8 cellular contexts compared by ENCODE assay signal in genomic region chr16:970766-971581, GRCh38. TPM values are rescaled to one million over a fixed set of nuclear protein-coding genes. Genes with fewer than 3 reads are reported as not detected.
DNase-seq lines count a peak whose midpoint lies in the region; ATAC-seq, FAIRE-seq and TF ChIP-seq lines count a peak whose summit lies in the region.

LMF1 (minus strand) TSS chr16:970984; CDS start chr16:970980, 4 bp downstream.

- 12% methylated on average over 25 of the region's 71 CpGs for WGBS in A549 (ENCODE audit: missing lambda C conversion rate)

- peak within 1 kb of the TSS; percentile 82 for H3K4me2 ChIP-seq in A549

- TF ChIP-seq RAD21 in A549 (conservative IDR thresholded peaks at IDR 0.05 in 1 of 2, IDR thresholded peaks at IDR 0.05 in 1 of 2): no peak

- DNase-seq in A549 (ENCODE audit: low read depth in 1 of 2, low spot score in 1 of 2) (peak; percentile 90 to 91), NCI-H226 (peak; percentile 75), cerebellar cortex (ENCODE audit: low spot score) (peak; percentile 79), kidney glomerular epithelial cell (lab: John Stamatoyannopoulos, UW) (peak; percentile 85)
- peak; percentile 100 for DNase-seq in activated CD4-positive, CD25-positive, alpha-beta regulatory T cell treated with anti-CD3 and anti-CD28 coated beads, Interleukin-2, amount 50 U/mL, for 72 hours
- peak; percentile 95 for DNase-seq in stimulated activated CD4-positive, alpha-beta T cell treated with anti-CD3 and anti-CD28 coated beads, Interleukin-15, amount 100 ng/mL, for 24 hours

- H3K4me1 ChIP-seq in A549: 0 out of 3 replicates have a peak, but pooled peaks cover 3% of the 10 kb centered on the region

- no peak for TF ChIP-seq CTCF in A549 (IDR thresholded peaks at IDR 0.05)

- CTCF ChIA-PET in A549 (lab: Yijun Ruan, JAX): interaction anchor here (6.4 kb wide), 1 partner anchor 86 kb away, joined by 37 read pairs; no protein-coding TSS in a partner anchor

- TF ChIP-seq EP300 in A549 (IDR thresholded peaks at IDR 0.05): no peak

- POLR2A ChIA-PET in A549 (lab: Yijun Ruan, JAX): no interaction called here

- ATAC-seq in A549 (peak; percentile 84 to 94), GM18520 (IDR thresholded peaks at IDR 0.05; ENCODE audit: unreplicated experiment) (peak; percentile 63), HG03060 (IDR thresholded peaks at IDR 0.05; ENCODE audit: low read depth, unreplicated experiment) (peak; percentile 60)

- no peak for FAIRE-seq in A549 (lab: Jason Lieb, UNC)

- H3K4me3 ChIP-seq in A549: peak within 1 kb of the TSS; percentile 97

- H3K27ac ChIP-seq in A549: peak within 1 kb of the TSS; percentile 95 to 96

- peak; percentile 78 for TF ChIP-seq POLR2A in A549 (IDR thresholded peaks at IDR 0.05; ENCODE audit: low read length)

- H3K9me3 ChIP-seq in A549: peaks cover 7% of the 10 kb centered on the region; the same call in 2 of the 3 replicates

TF ChIP-seq in A549, 52 proteins besides CTCF, POLR2A, EP300 and RAD21:
- no peak for TF ChIP-seq JUNB (IDR thresholded peaks at IDR 0.05)
- no peak for TF ChIP-seq RNF2 (IDR thresholded peaks at IDR 0.05; ENCODE audit: borderline replicate concordance, low read depth)
- no peak for TF ChIP-seq HOXB13 (CRISPR knock-in tag; IDR thresholded peaks at IDR 0.05; ENCODE audit: low read depth)
- no peak for TF ChIP-seq SREBF2 (IDR thresholded peaks at IDR 0.05)
- TF ChIP-seq KDM5A (IDR thresholded peaks at IDR 0.05): peak; percentile 64; the same call in 1 of the 2 replicates
- no peak for TF ChIP-seq CBX2 (IDR thresholded peaks at IDR 0.05; ENCODE audit: borderline replicate concordance, low read depth)
- TF ChIP-seq RFX5 (IDR thresholded peaks at IDR 0.05): no peak
- TF ChIP-seq PHF8 (IDR thresholded peaks at IDR 0.05; ENCODE audit: borderline replicate concordance, low read depth): peak; percentile 80; the same call in 1 of the 2 replicates
- no peak for TF ChIP-seq CHD2 (IDR thresholded peaks at IDR 0.05; ENCODE audit: low read length, partially characterized antibody)
- TF ChIP-seq ESRRA (IDR thresholded peaks at IDR 0.05; ENCODE audit: borderline replicate concordance, low read length): no peak
- peak; percentile 59; the same call in 1 of the 3 replicates for TF ChIP-seq BCL3 (IDR thresholded peaks at IDR 0.05)
- TF ChIP-seq EHF (CRISPR knock-in tag; IDR thresholded peaks at IDR 0.05): no peak
- peak; percentile 38; the same call in 1 of the 2 replicates for TF ChIP-seq MAX (IDR thresholded peaks at IDR 0.05)
- TF ChIP-seq TP53 (CRISPR knock-in tag; IDR thresholded peaks at IDR 0.05): no peak
- TF ChIP-seq CBX8 (IDR thresholded peaks at IDR 0.05): no peak
- TF ChIP-seq JUN (IDR thresholded peaks at IDR 0.05): peak in 1 of 2 experiments; percentile 77; a peak in 2 of 5 replicates
- no peak for TF ChIP-seq USF2 (IDR thresholded peaks at IDR 0.05)
- no peak for TF ChIP-seq HES2 (IDR thresholded peaks at IDR 0.05)
- TF ChIP-seq GATA3 (IDR thresholded peaks at IDR 0.05; ENCODE audit: borderline replicate concordance): no peak
- TF ChIP-seq E2F6 (IDR thresholded peaks at IDR 0.05; ENCODE audit: borderline replicate concordance, low read depth): 0 out of 2 replicates have a peak, but pooled peaks have one; percentile 34
- no peak for TF ChIP-seq MYC (IDR thresholded peaks at IDR 0.05; ENCODE audit: borderline replicate concordance, low read length)
- no peak for TF ChIP-seq HOXA7 (CRISPR knock-in tag; IDR thresholded peaks at IDR 0.05)

RNA-seq across cellular contexts. Expression of gene LMF1, which starts in this region (rescaled TPM):
- 10.9 and 16.0 TPM in 2 replicates for polyA plus RNA-seq in A549 (2011; rRNA removed)
- polyA plus RNA-seq in A549 (2012; cell fraction: cytosol; rRNA removed): 4.1 and 7.4 TPM in 2 replicates
- polyA plus RNA-seq in A549 (2012; cell fraction: nucleus; rRNA removed): 25.0 and 30.2 TPM in 2 replicates
- 8.5 to 10.6 TPM (median 8.8 TPM) in 3 replicates for polyA plus RNA-seq in A549 (2017; fragmentation: RNase III; extraction: RNeasy Plus Mini Kit Qiagen cat#74134 plus additional on column Dnase treatment)
- polyA minus RNA-seq in A549 (2011; rRNA and poly(A)+ RNA removed): 33.5 and 56.4 TPM in 2 replicates

Comparison
In these comparisons a context has a peak if more than half of its experiments do, and no peak if none do; other contexts are left out.
1. Peak in every context shown above with its lines: DNase-seq, ATAC-seq, H3K4me3 ChIP-seq and H3K27ac ChIP-seq.